In the genomic region with DNA sequence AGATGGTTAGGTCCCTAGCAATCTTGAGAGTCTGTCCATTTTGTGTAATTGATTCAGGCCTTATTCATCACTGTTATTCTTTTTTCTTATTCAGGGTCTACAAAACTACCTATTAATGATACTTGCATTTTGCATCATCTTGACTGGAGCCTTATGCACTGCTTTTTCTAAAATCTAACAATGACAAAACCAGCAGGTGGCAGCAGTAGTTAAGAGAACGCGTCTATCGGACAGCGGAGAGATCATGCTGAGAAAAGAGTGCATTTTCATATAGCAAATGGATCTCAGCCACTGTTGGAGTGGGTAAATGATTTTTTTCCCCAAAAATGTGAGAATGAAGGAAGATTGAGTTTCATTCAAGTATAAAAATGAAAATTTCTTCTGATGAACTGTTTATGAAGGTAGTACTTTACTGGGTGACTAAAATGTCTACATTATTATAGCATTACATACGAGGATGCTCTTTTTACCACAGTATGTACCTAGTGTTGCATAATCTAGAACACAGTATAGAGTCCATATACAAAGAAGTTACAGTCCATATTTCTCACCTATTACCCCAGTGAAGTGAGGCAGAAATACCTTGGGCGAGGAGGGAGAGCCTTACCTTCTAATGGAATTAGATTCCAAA, we compare ENCODE assay signal across 8 cellular contexts. TPM values are rescaled to one million over a fixed set of nuclear protein-coding genes. Genes with fewer than 3 reads are reported as not detected.
DNase-seq lines count a peak whose midpoint lies in the region; FAIRE-seq and TF ChIP-seq lines count a peak whose summit lies in the region.

No MANE protein-coding gene starts in this region.

- H3K9me3 ChIP-seq in SU-DHL-6 (ENCODE audit: insufficient read depth, low read length) = no peaks in the 10 kb centered on the region

- H3K4me3 ChIP-seq in GM12865 (ENCODE audit: low read depth, low read length) = no peak overlapping the region
- H3K4me3 ChIP-seq in HFF-Myc (replicated peaks; ENCODE audit: low read depth, low read length) = no peak overlapping the region
- H3K4me3 ChIP-seq in SU-DHL-6 (ENCODE audit: insufficient read depth, low read length, poor library complexity, severe bottlenecking) = no peak overlapping the region

- H3K9me2 ChIP-seq in SU-DHL-6 (replicated peaks; ENCODE audit: insufficient read depth, low read length) = no peaks in the 10 kb centered on the region

- H3K27me3 ChIP-seq in SU-DHL-6 (ENCODE audit: low read length) = no peaks in the 10 kb centered on the region

- DNase-seq in GM12865 (ENCODE audit: low read depth) = peak; percentile 61
- DNase-seq in HFF-Myc (ENCODE audit: extremely low read depth, low read depth) = peak; percentile 31
- peak; percentile 51 for DNase-seq in M059J (ENCODE audit: low read depth)
- peak; percentile 75 for DNase-seq in cerebellar cortex (ENCODE audit: low spot score)
- peak; percentile 77 for DNase-seq in left kidney (ENCODE audit: low read depth, low spot score)
- DNase-seq in stimulated activated CD8-positive, alpha-beta memory T cell treated with anti-CD3 and anti-CD28 coated beads, Interleukin-12 subunit alpha, Interleukin-12 subunit beta, amount 100 ng/mL, for 1 hour (ENCODE audit: low read depth) = peak; percentile 24

- TF ChIP-seq CTCF in GM12865 (IDR thresholded peaks at IDR 0.05; ENCODE audit: insufficient read depth, low read depth, low read length, missing control alignments) (peak; percentile 55), HFF-Myc (IDR thresholded peaks at IDR 0.05; ENCODE audit: low read depth, low read length, missing control alignments) (peak; percentile 61), SU-DHL-6 (IDR thresholded peaks at IDR 0.05; ENCODE audit: insufficient read depth, low read length, poor library complexity, severe bottlenecking) (peak; percentile 65)

- H3K79me2 ChIP-seq in SU-DHL-6 (ENCODE audit: insufficient read depth, low read length) = no peaks in the 10 kb centered on the region

- H3F3A ChIP-seq in SU-DHL-6 (ENCODE audit: insufficient read depth) = no peaks in the 10 kb centered on the region

- H4K20me1 ChIP-seq in SU-DHL-6 (ENCODE audit: low read depth, low read length) = no peaks in the 10 kb centered on the region

- H3K9ac ChIP-seq in SU-DHL-6 (ENCODE audit: low read length) = no peak overlapping the region

- FAIRE-seq in A204.1 (lab: Jason Lieb, UNC) = peak; percentile 77

- H3K4me2 ChIP-seq in SU-DHL-6 (ENCODE audit: low read depth, low read length, poor library complexity, severe bottlenecking) = no peak overlapping the region

- no peak overlapping the region for H2AFZ ChIP-seq in SU-DHL-6 (ENCODE audit: low read depth, low read length, severe bottlenecking)

- no peak overlapping the region for H3K27ac ChIP-seq in SU-DHL-6 (ENCODE audit: low read depth, low read length)

- H3K36me3 ChIP-seq in SU-DHL-6 (ENCODE audit: low read length) = no peaks in the 10 kb centered on the region

RNA-seq across cellular contexts. Expression of a gene that starts 43.2 kb away (rescaled TPM):
- total RNA-seq in M059J (2014; rRNA removed; shearing (Covaris generic)) = 3.3 TPM in 2 replicates

Comparison
In these comparisons a context has a peak if more than half of its experiments do, and no peak if none do; other contexts are left out.
1. DNase-seq: peak in every context shown above with its lines; median percentile 77 in left kidney; 75 in cerebellar cortex; 61 in GM12865; 51 in M059J; 31 in HFF-Myc; 24 in stimulated activated CD8-positive, alpha-beta memory T cell treated with anti-CD3 and anti-CD28 coated beads, Interleukin-12 subunit alpha, Interleukin-12 subunit beta, amount 100 ng/mL, for 1 hour.